10 cellular contexts compared by ENCODE assay signal in genomic region chr6:157227202-157228166, GRCh38.
DNase-seq lines count a peak whose midpoint lies in the region; ATAC-seq, FAIRE-seq and TF ChIP-seq lines count a peak whose summit lies in the region.
"Had no signal": no experiment of that assay in that cellular context is flagged by ENCODE, and none has a peak within 500 bp of the region (broad histone marks: within the 10 kb centered on the region; RNA-seq: fewer than 3 reads in every experiment).

No MANE protein-coding gene starts in this region.

- H3K36me3 Mint-ChIP-seq in activated T-helper 2 cell treated with anti-CD3 and anti-CD28 coated beads, Interferon-gamma antibody, Interleukin-2, Interleukin-4, amounts not matched to agents 10 μg/mL and 5 μg/mL and 100 μg/mL, durations not matched to agents 14 hours and 24 hours and 36 hours (ENCODE audit: low read depth) = no peaks in the 10 kb centered on the region

- no peak overlapping the region for H3K27ac Mint-ChIP-seq in activated T-helper 2 cell treated with anti-CD3 and anti-CD28 coated beads, Interferon-gamma antibody, Interleukin-2, Interleukin-4, amounts not matched to agents 10 μg/mL and 5 μg/mL and 100 μg/mL, durations not matched to agents 14 hours and 24 hours and 36 hours

- H3K27me3 ChIP-seq in right lobe of liver = no peaks in the 10 kb centered on the region
- H3K27me3 ChIP-seq: adrenal gland, pancreas had no signal

- no peak overlapping the region for H3K4me3 Mint-ChIP-seq in activated T-helper 2 cell treated with anti-CD3 and anti-CD28 coated beads, Interferon-gamma antibody, Interleukin-2, Interleukin-4, amounts not matched to agents 10 μg/mL and 5 μg/mL and 100 μg/mL, durations not matched to agents 14 hours and 24 hours and 36 hours (ENCODE audit: low read depth)

- peak; percentile 40 for DNase-seq in CMK (ENCODE audit: low read depth)
- DNase-seq in HTR-8/SVneo (ENCODE audit: insufficient read length, low spot score) = no peak
- DNase-seq in activated T-helper 2 cell treated with anti-CD3 and anti-CD28 coated beads, Interferon-gamma antibody, Interleukin-2, Interleukin-4, amounts not matched to agents 10 μg/mL and 5 μg/mL and 100 μg/mL, durations not matched to agents 14 hours and 24 hours and 36 hours (ENCODE audit: low spot score) = peak; percentile 31
- no peak for DNase-seq in right lobe of liver
- no peak for DNase-seq in globus pallidus (ENCODE audit: low spot score)
- no peak for DNase-seq in RWPE1 (ENCODE audit: low spot score)
- DNase-seq in T1000 (lab: John Stamatoyannopoulos, UW) = no peak
- DNase-seq: pancreas had no signal

- no peak for TF ChIP-seq POLR2A in right lobe of liver (IDR thresholded peaks at IDR 0.05)

- CTCF ChIA-PET in RWPE1 (lab: Yijun Ruan, JAX) = no interaction called here

- no peak overlapping the region for H3K4me3 ChIP-seq in right lobe of liver
- H3K4me3 ChIP-seq: adrenal gland, pancreas had no signal

- peaks cover 33% of the 10 kb centered on the region for H3K4me1 Mint-ChIP-seq in activated T-helper 2 cell treated with anti-CD3 and anti-CD28 coated beads, Interferon-gamma antibody, Interleukin-2, Interleukin-4, amounts not matched to agents 10 μg/mL and 5 μg/mL and 100 μg/mL, durations not matched to agents 14 hours and 24 hours and 36 hours (ENCODE audit: low read depth)

- intact Hi-C loops in activated T-helper 2 cell treated with anti-CD3 and anti-CD28 coated beads, Interferon-gamma antibody, Interleukin-2, Interleukin-4, amounts not matched to agents 10 μg/mL and 5 μg/mL and 100 μg/mL, durations not matched to agents 14 hours and 24 hours and 36 hours (cut with micrococcal nuclease) = no loop called here
- intact Hi-C loops in right lobe of liver (cut with DNase I) = no loop called here

- H3K4me1 ChIP-seq in right lobe of liver = no peaks in the 10 kb centered on the region

- no peaks in the 10 kb centered on the region for H3K9me3 ChIP-seq in right lobe of liver
- H3K9me3 ChIP-seq: adrenal gland, pancreas had no signal

- H3K27ac ChIP-seq in right lobe of liver (no peak overlapping the region), RWPE1 (no peak overlapping the region)
- H3K27ac ChIP-seq: pancreas had no signal

- no peaks in the 10 kb centered on the region for H3K9me3 Mint-ChIP-seq in activated T-helper 2 cell treated with anti-CD3 and anti-CD28 coated beads, Interferon-gamma antibody, Interleukin-2, Interleukin-4, amounts not matched to agents 10 μg/mL and 5 μg/mL and 100 μg/mL, durations not matched to agents 14 hours and 24 hours and 36 hours

- POLR2A ChIA-PET in RWPE1 (lab: Yijun Ruan, JAX; ENCODE audit: low non-redundant PET) = no interaction called here

- WGBS in right lobe of liver (ENCODE audit: insufficient coverage, low coverage, low lambda C conversion rate, missing lambda C conversion rate) = 37% methylated on average over 11 of the region's 36 CpGs

- H3K36me3 ChIP-seq in right lobe of liver = no peaks in the 10 kb centered on the region
- H3K36me3 ChIP-seq: adrenal gland, pancreas had no signal

- peak in 3 of 4 donors; percentile 16 to 18 (median 18) for TF ChIP-seq CTCF in right lobe of liver (IDR thresholded peaks at IDR 0.05)
- TF ChIP-seq CTCF in RWPE1 (conservative IDR thresholded peaks at IDR 0.05; ENCODE audit: low read depth) = no peak

- peaks cover 10% of the 10 kb centered on the region for H3K27me3 Mint-ChIP-seq in activated T-helper 2 cell treated with anti-CD3 and anti-CD28 coated beads, Interferon-gamma antibody, Interleukin-2, Interleukin-4, amounts not matched to agents 10 μg/mL and 5 μg/mL and 100 μg/mL, durations not matched to agents 14 hours and 24 hours and 36 hours (ENCODE audit: low read depth)

- FAIRE-seq in HTR-8/SVneo (lab: Jason Lieb, UNC) = peak; percentile 76
- FAIRE-seq: pancreas had no signal

- ATAC-seq in right lobe of liver = peak in 1 of 4 donors; percentile 22
- ATAC-seq in GM19395 (IDR thresholded peaks at IDR 0.05; ENCODE audit: unreplicated experiment) = no peak

Comparison
In these comparisons a context has a peak if more than half of its experiments do, and no peak if none do; other contexts are left out.
1. DNase-seq: peak in CMK (single experiment) and activated T-helper 2 cell treated with anti-CD3 and anti-CD28 coated beads, Interferon-gamma antibody, Interleukin-2, Interleukin-4, amounts not matched to agents 10 μg/mL and 5 μg/mL and 100 μg/mL, durations not matched to agents 14 hours and 24 hours and 36 hours (single experiment); none in HTR-8/SVneo (single experiment), right lobe of liver (0 of 3), globus pallidus (single experiment), RWPE1 (single experiment) and T1000 (single experiment).